ENCODE assay signal across 8 cellular contexts in genomic region chr2:165401285-165401852, GRCh38.
DNase-seq lines count a peak whose midpoint lies in the region; ATAC-seq, FAIRE-seq and TF ChIP-seq lines count a peak whose summit lies in the region.

No MANE protein-coding gene starts in this region.

- FAIRE-seq in GM19239 (lab: Jason Lieb, UNC): peak; percentile 70

- H3K27ac ChIP-seq in coronary artery: no peak overlapping the region

- TF ChIP-seq CTCF in coronary artery (IDR thresholded peaks at IDR 0.05): peak; percentile 67
- peak; percentile 47 for TF ChIP-seq CTCF in mucosa of descending colon (IDR thresholded peaks at IDR 0.05)

- no peaks in the 10 kb centered on the region for H3K36me3 ChIP-seq in mucosa of descending colon (ENCODE audit: low read depth)

- H3K4me3 ChIP-seq in coronary artery: peak overlapping the region; percentile 31
- no peak overlapping the region for H3K4me3 ChIP-seq in mucosa of descending colon

- no peaks in the 10 kb centered on the region for H3K4me1 ChIP-seq in mucosa of descending colon (ENCODE audit: low read depth)

- H3K9me3 ChIP-seq in mucosa of descending colon: no peaks in the 10 kb centered on the region

- intact Hi-C loops in mucosa of descending colon (cut with DNase I, micrococcal nuclease): loop anchor here (5.0 to 10.0 kb wide), 3 partner anchors 296 to 483 kb away; no protein-coding TSS in a partner anchor

- in situ Hi-C loops in Caki2 (cut with HindIII; ENCODE audit: low pct_unique_long_range_greater_than_20kb, low sequenced_read_pairs): no loop called here

- peak; percentile 50 for ATAC-seq in mucosa of descending colon
- ATAC-seq in GM18873 (IDR thresholded peaks at IDR 0.05; ENCODE audit: low FRiP score, unreplicated experiment): no peak

- peak; percentile 41 for DNase-seq in Caki2 (ENCODE audit: low read depth)
- no peak for DNase-seq in GM19239 (ENCODE audit: insufficient read length, low spot score)
- DNase-seq in HuH-7 (ENCODE audit: low spot score): peak; percentile 12
- peak; percentile 42 for DNase-seq in NOMO-1 treated with DMSO at 0.1 percent for 48 hours (lab: John Stamatoyannopoulos, UW; ENCODE audit: unreplicated experiment)
- no peak for DNase-seq in coronary artery (ENCODE audit: low spot score)
- DNase-seq in mucosa of descending colon: peak in 1 of 3 donors; percentile 59
- no peak for DNase-seq in activated effector memory CD4-positive, alpha-beta T cell treated with anti-CD3 and anti-CD28 coated beads, Interleukin-2, amount 50 U/mL, for 16 hours

Comparison
In these comparisons a context has a peak if more than half of its experiments do, and no peak if none do; other contexts are left out.
1. DNase-seq: peak in Caki2 (single experiment), HuH-7 (single experiment) and NOMO-1 treated with DMSO at 0.1 percent for 48 hours (single experiment); none in GM19239 (single experiment), coronary artery (single experiment) and activated effector memory CD4-positive, alpha-beta T cell treated with anti-CD3 and anti-CD28 coated beads, Interleukin-2, amount 50 U/mL, for 16 hours (single experiment).